ENCODE assay signal across 22 cellular contexts in genomic region chrX:24682739-24683432, GRCh38. TPM values are rescaled to one million over a fixed set of nuclear protein-coding genes. Genes with fewer than 3 reads are reported as not detected.
A peak's percentile ranks its signal among the peaks of the same experiment; 100 is the strongest.
DNase-seq lines count a peak whose midpoint lies in the region; ATAC-seq lines count a peak whose summit lies in the region.
"Had no signal": no experiment of that assay in that cellular context is flagged by ENCODE, and none has a peak within 500 bp of the region (broad histone marks: within the 10 kb centered on the region; RNA-seq: fewer than 3 reads in every experiment).

No MANE protein-coding gene starts in this region.

- H3K36me3 Mint-ChIP-seq in activated T-cell treated with anti-CD3 and anti-CD28 coated beads, Interleukin-2, amount 50 U/mL, for 24 hours (ENCODE audit: low read depth): no peaks in the 10 kb centered on the region
- no peaks in the 10 kb centered on the region for H3K36me3 Mint-ChIP-seq in activated T-cell treated with anti-CD3 and anti-CD28 coated beads, Interleukin-2, amount 50 U/mL, for 4 hours (ENCODE audit: insufficient read depth)
- H3K36me3 Mint-ChIP-seq in activated naive CD8-positive, alpha-beta T cell: no peaks in the 10 kb centered on the region
- H3K36me3 Mint-ChIP-seq in stimulated activated effector memory CD8-positive, alpha-beta T cell treated with anti-CD3 and anti-CD28 coated beads, Interleukin-12 subunit alpha, Interleukin-12 subunit beta, amount 100 ng/mL, for 72 hours: no peaks in the 10 kb centered on the region

- H3K4me3 Mint-ChIP-seq in activated T-cell treated with anti-CD3 and anti-CD28 coated beads, Interleukin-2, amount 50 U/mL, for 24 hours: peak overlapping the region; percentile 43
- H3K4me3 Mint-ChIP-seq in activated T-cell treated with anti-CD3 and anti-CD28 coated beads, Interleukin-2, amount 50 U/mL, for 4 hours: no peak overlapping the region
- H3K4me3 Mint-ChIP-seq in activated naive CD8-positive, alpha-beta T cell: no peak overlapping the region
- H3K4me3 Mint-ChIP-seq in stimulated activated effector memory CD8-positive, alpha-beta T cell treated with anti-CD3 and anti-CD28 coated beads, Interleukin-12 subunit alpha, Interleukin-12 subunit beta, amount 100 ng/mL, for 72 hours: peak overlapping the region; percentile 20
- H3K4me3 Mint-ChIP-seq: activated naive CD8-positive, alpha-beta T cell treated with anti-CD3 and anti-CD28 coated beads, Interleukin-2, amount 10 ng/mL, durations not matched to agents 7 days and 5 days; central memory CD8-positive, alpha-beta T cell; nephron progenitor cell had no signal

- peaks cover 61% of the 10 kb centered on the region for H3K27me3 Mint-ChIP-seq in activated T-cell treated with anti-CD3 and anti-CD28 coated beads, Interleukin-2, amount 50 U/mL, for 24 hours
- H3K27me3 Mint-ChIP-seq in activated T-cell treated with anti-CD3 and anti-CD28 coated beads, Interleukin-2, amount 50 U/mL, for 4 hours (ENCODE audit: low read depth): no peaks in the 10 kb centered on the region
- H3K27me3 Mint-ChIP-seq in activated naive CD8-positive, alpha-beta T cell: no peaks in the 10 kb centered on the region
- H3K27me3 Mint-ChIP-seq: activated naive CD8-positive, alpha-beta T cell treated with anti-CD3 and anti-CD28 coated beads, Interleukin-2, amount 10 ng/mL, durations not matched to agents 7 days and 5 days; central memory CD8-positive, alpha-beta T cell had no signal

- peaks cover 28% of the 10 kb centered on the region for H3K4me1 Mint-ChIP-seq in activated T-cell treated with anti-CD3 and anti-CD28 coated beads, Interleukin-2, amount 50 U/mL, for 24 hours (ENCODE audit: low read depth)
- peaks cover 11% of the 10 kb centered on the region for H3K4me1 Mint-ChIP-seq in activated T-cell treated with anti-CD3 and anti-CD28 coated beads, Interleukin-2, amount 50 U/mL, for 4 hours (ENCODE audit: low read depth)
- peaks cover 10% of the 10 kb centered on the region for H3K4me1 Mint-ChIP-seq in activated naive CD8-positive, alpha-beta T cell (ENCODE audit: low read depth)
- H3K4me1 Mint-ChIP-seq in stimulated activated effector memory CD8-positive, alpha-beta T cell treated with anti-CD3 and anti-CD28 coated beads, Interleukin-12 subunit alpha, Interleukin-12 subunit beta, amount 100 ng/mL, for 72 hours: peaks cover 9% of the 10 kb centered on the region
- H3K4me1 Mint-ChIP-seq: activated naive CD8-positive, alpha-beta T cell treated with anti-CD3 and anti-CD28 coated beads, Interleukin-2, amount 10 ng/mL, durations not matched to agents 7 days and 5 days; central memory CD8-positive, alpha-beta T cell; nephron progenitor cell had no signal

- H3K27ac Mint-ChIP-seq in activated T-cell treated with anti-CD3 and anti-CD28 coated beads, Interleukin-2, amount 50 U/mL, for 24 hours: peak overlapping the region; percentile 92
- peak overlapping the region; percentile 85 for H3K27ac Mint-ChIP-seq in activated naive CD8-positive, alpha-beta T cell
- H3K27ac Mint-ChIP-seq in stimulated activated effector memory CD8-positive, alpha-beta T cell treated with anti-CD3 and anti-CD28 coated beads, Interleukin-12 subunit alpha, Interleukin-12 subunit beta, amount 100 ng/mL, for 72 hours: peak overlapping the region; percentile 67
- H3K27ac Mint-ChIP-seq: activated naive CD8-positive, alpha-beta T cell treated with anti-CD3 and anti-CD28 coated beads, Interleukin-2, amount 10 ng/mL, durations not matched to agents 7 days and 5 days; nephron progenitor cell had no signal

- peak; percentile 98 for ATAC-seq in activated T-cell treated with anti-CD3 and anti-CD28 coated beads, Interleukin-2, amount 50 U/mL, for 4 hours
- peak; percentile 99 for ATAC-seq in stimulated activated effector memory CD8-positive, alpha-beta T cell treated with anti-CD3 and anti-CD28 coated beads, Interleukin-12 subunit alpha, Interleukin-12 subunit beta, amount 100 ng/mL, for 72 hours
- ATAC-seq in HG03442 (IDR thresholded peaks at IDR 0.05; ENCODE audit: unreplicated experiment): no peak
- ATAC-seq: K562 had no signal

- peaks cover 11% of the 10 kb centered on the region for H3K9me3 Mint-ChIP-seq in activated T-cell treated with anti-CD3 and anti-CD28 coated beads, Interleukin-2, amount 50 U/mL, for 24 hours
- no peaks in the 10 kb centered on the region for H3K9me3 Mint-ChIP-seq in activated T-cell treated with anti-CD3 and anti-CD28 coated beads, Interleukin-2, amount 50 U/mL, for 4 hours
- no peaks in the 10 kb centered on the region for H3K9me3 Mint-ChIP-seq in activated naive CD8-positive, alpha-beta T cell (ENCODE audit: low read depth)
- no peaks in the 10 kb centered on the region for H3K9me3 Mint-ChIP-seq in stimulated activated effector memory CD8-positive, alpha-beta T cell treated with anti-CD3 and anti-CD28 coated beads, Interleukin-12 subunit alpha, Interleukin-12 subunit beta, amount 100 ng/mL, for 72 hours
- H3K9me3 Mint-ChIP-seq: activated naive CD8-positive, alpha-beta T cell treated with anti-CD3 and anti-CD28 coated beads, Interleukin-2, amount 10 ng/mL, durations not matched to agents 7 days and 5 days; central memory CD8-positive, alpha-beta T cell had no signal

- DNase-seq in activated T-cell treated with anti-CD3 and anti-CD28 coated beads, Interleukin-2, amount 50 U/mL, for 24 hours: peak; percentile 32
- no peak for DNase-seq in activated T-cell treated with anti-CD3 and anti-CD28 coated beads, Interleukin-2, amount 50 U/mL, for 1 hour
- no peak for DNase-seq in activated T-cell treated with anti-CD3 and anti-CD28 coated beads, Interleukin-2, amount 50 U/mL, for 4 hours
- DNase-seq in stimulated activated effector memory CD8-positive, alpha-beta T cell treated with anti-CD3 and anti-CD28 coated beads, Interleukin-12 subunit alpha, Interleukin-12 subunit beta, amount 100 ng/mL, for 72 hours (ENCODE audit: low spot score in 2 of 2): peak in 1 of 2 donors; percentile 50
- no peak for DNase-seq in DMS79 (lab: John Stamatoyannopoulos, UW)
- DNase-seq: activated naive CD8-positive, alpha-beta T cell treated with anti-CD3 and anti-CD28 coated beads, Interleukin-2, amount 10 ng/mL, durations not matched to agents 7 days and 5 days; C1 segment of cervical spinal cord; Calu3; GOT3; islet precursor cell; MG63; NCI-H1417; NCI-H2081; NCI-H345; NCI-H774; nephron progenitor cell; RPMI8226 had no signal

RNA-seq across cellular contexts. Expression of gene POLA1, which starts 10.8 kb away (rescaled TPM):
- total RNA-seq in activated T-cell treated with anti-CD3 and anti-CD28 coated beads, Interleukin-2, amount 50 U/mL, for 4 hours: 10 to 100 TPM; 28.9 to 32.3 (median 30.3) TPM

RNA-seq across cellular contexts. Expression of gene PCYT1B, which starts 35.7 kb away (rescaled TPM):
- total RNA-seq in activated T-cell treated with anti-CD3 and anti-CD28 coated beads, Interleukin-2, amount 50 U/mL, for 4 hours: not detected
- total RNA-seq: glomerular endothelial cell had no signal

Comparison
In these comparisons a context has a peak if more than half of its experiments do, and no peak if none do; other contexts are left out.
1. H3K4me3 Mint-ChIP-seq: peak in activated T-cell treated with anti-CD3 and anti-CD28 coated beads, Interleukin-2, amount 50 U/mL, for 24 hours (single experiment) and stimulated activated effector memory CD8-positive, alpha-beta T cell treated with anti-CD3 and anti-CD28 coated beads, Interleukin-12 subunit alpha, Interleukin-12 subunit beta, amount 100 ng/mL, for 72 hours (single experiment); none in activated T-cell treated with anti-CD3 and anti-CD28 coated beads, Interleukin-2, amount 50 U/mL, for 4 hours (single experiment) and activated naive CD8-positive, alpha-beta T cell (single experiment).
2. Peak in every context shown above with its lines, with median percentiles within 50 percentile points of each other: H3K27ac Mint-ChIP-seq.